Comparison of ENCODE assay signal across 8 cellular contexts in genomic region chr1:156659994-156660751, GRCh38. TPM values are rescaled to one million over a fixed set of nuclear protein-coding genes. Genes with fewer than 3 reads are reported as not detected.
DNase-seq lines count a peak whose midpoint lies in the region; ATAC-seq lines count a peak whose summit lies in the region.

No MANE protein-coding gene starts in this region.

- H3K27me3 ChIP-seq in ACC112 (ENCODE audit: insufficient read depth, low read length) = peaks cover 22% of the 10 kb centered on the region

- ATAC-seq in GM18861 (IDR thresholded peaks at IDR 0.05; ENCODE audit: unreplicated experiment) (peak; percentile 51), HG03378 (IDR thresholded peaks at IDR 0.05; ENCODE audit: unreplicated experiment) (peak; percentile 54), left colon (peak; percentile 73)

- H3K4me3 ChIP-seq in ACC112 (ENCODE audit: low read depth, low read length) = peak overlapping the region; percentile 67

- H3K79me2 ChIP-seq in ACC112 (ENCODE audit: control insufficient read depth, insufficient read depth, low read length, unreplicated experiment) = no peaks in the 10 kb centered on the region

- H3K4me1 ChIP-seq in ACC112 (ENCODE audit: control insufficient read depth, insufficient read depth, low read length, unreplicated experiment) = peaks cover 54% of the 10 kb centered on the region

- no peak overlapping the region for H2AFZ ChIP-seq in ACC112 (ENCODE audit: low read length, unreplicated experiment)

- H3K36me3 ChIP-seq in ACC112 (ENCODE audit: insufficient read depth, low read length) = no peaks in the 10 kb centered on the region

- H3K27ac ChIP-seq in ACC112 (ENCODE audit: low read depth, low read length) = peak overlapping the region; percentile 70

- peak; percentile 99 for DNase-seq in NCI-H460 (ENCODE audit: extremely low read depth, low read depth)
- peak; percentile 80 for DNase-seq in activated CD4-positive, alpha-beta T cell treated with anti-CD3 and anti-CD28 coated beads for 1 hour
- DNase-seq in cerebellum (ENCODE audit: low spot score) = peak; percentile 96
- DNase-seq in left colon = peak; percentile 94
- peak; percentile 83 to 95 (median 90) for DNase-seq in stimulated activated CD4-positive, alpha-beta T cell treated with anti-CD3 and anti-CD28 coated beads, Interleukin-1b, Interleukin-23, amount 100 ng/mL, for 24 hours (ENCODE audit: low read depth in 4 of 4, low spot score in 1 of 4)

- intact Hi-C loops in left colon (cut with DNase I, micrococcal nuclease) = no loop called here

RNA-seq across cellular contexts. Expression of gene NES, which starts 17.0 kb away (rescaled TPM):
- 2.2 and 2.5 TPM in 2 replicates for total RNA-seq in NCI-H460 (2014; rRNA removed; shearing (Covaris generic))
- 12.6 and 14.8 TPM in 2 replicates for polyA plus RNA-seq in NCI-H460 (2014; cell fraction: nucleus; rRNA removed)
- total RNA-seq in cerebellum (45.5 TPM), left colon (1 to 10 TPM; 3.6 to 6.8 TPM)

RNA-seq across cellular contexts. Expression of gene BCAN, which starts 18.3 kb away (rescaled TPM):
- total RNA-seq in NCI-H460 (2014; rRNA removed; shearing (Covaris generic)) = 0.07 TPM in 1 of 2 replicates, not detected in the other
- polyA plus RNA-seq in NCI-H460 (2014; cell fraction: nucleus; rRNA removed) = 0.16 TPM in 1 of 2 replicates, not detected in the other
- total RNA-seq in cerebellum (106 TPM), left colon (not detected)

RNA-seq across cellular contexts. Expression of gene HAPLN2, which starts 41.0 kb away (rescaled TPM):
- 0.52 TPM in 1 of 2 replicates, not detected in the other for total RNA-seq in NCI-H460 (2014; rRNA removed; shearing (Covaris generic))
- 1.1 and 1.9 TPM in 2 replicates for polyA plus RNA-seq in NCI-H460 (2014; cell fraction: nucleus; rRNA removed)
- total RNA-seq in cerebellum (1.3 TPM), left colon (not detected)

RNA-seq across cellular contexts. Expression of gene CRABP2, which starts 45.2 kb away (rescaled TPM):
- 1.2 and 1.8 TPM in 2 replicates for total RNA-seq in NCI-H460 (2014; rRNA removed; shearing (Covaris generic))
- polyA plus RNA-seq in NCI-H460 (2014; cell fraction: nucleus; rRNA removed) = 0.89 and 0.95 TPM in 2 replicates
- total RNA-seq in cerebellum (9.6 TPM), left colon (under 1 TPM; 0.73 to 0.98 TPM)

RNA-seq across cellular contexts. Expression of gene GPATCH4, which starts 58.9 kb away (rescaled TPM):
- 28.7 and 36.7 TPM in 2 replicates for total RNA-seq in NCI-H460 (2014; rRNA removed; shearing (Covaris generic))
- 27.0 and 36.6 TPM in 2 replicates for polyA plus RNA-seq in NCI-H460 (2014; cell fraction: nucleus; rRNA removed)
- 10.1 TPM for total RNA-seq in cerebellum
- total RNA-seq in left colon = 10 to 100 TPM; 13.8 to 20.1 TPM

Comparison
In these comparisons a context has a peak if more than half of its experiments do, and no peak if none do; other contexts are left out.
1. Peak in every context shown above with its lines: DNase-seq, ATAC-seq, H3K4me3 ChIP-seq and H3K27ac ChIP-seq.
2. RNA of gene BCAN, which starts 18.3 kb away (total RNA-seq): 106 TPM in cerebellum (single experiment); not detected in left colon and 0.07 TPM in NCI-H460; every median in the first group is over 10 times any median in the second.